In the genomic region with DNA sequence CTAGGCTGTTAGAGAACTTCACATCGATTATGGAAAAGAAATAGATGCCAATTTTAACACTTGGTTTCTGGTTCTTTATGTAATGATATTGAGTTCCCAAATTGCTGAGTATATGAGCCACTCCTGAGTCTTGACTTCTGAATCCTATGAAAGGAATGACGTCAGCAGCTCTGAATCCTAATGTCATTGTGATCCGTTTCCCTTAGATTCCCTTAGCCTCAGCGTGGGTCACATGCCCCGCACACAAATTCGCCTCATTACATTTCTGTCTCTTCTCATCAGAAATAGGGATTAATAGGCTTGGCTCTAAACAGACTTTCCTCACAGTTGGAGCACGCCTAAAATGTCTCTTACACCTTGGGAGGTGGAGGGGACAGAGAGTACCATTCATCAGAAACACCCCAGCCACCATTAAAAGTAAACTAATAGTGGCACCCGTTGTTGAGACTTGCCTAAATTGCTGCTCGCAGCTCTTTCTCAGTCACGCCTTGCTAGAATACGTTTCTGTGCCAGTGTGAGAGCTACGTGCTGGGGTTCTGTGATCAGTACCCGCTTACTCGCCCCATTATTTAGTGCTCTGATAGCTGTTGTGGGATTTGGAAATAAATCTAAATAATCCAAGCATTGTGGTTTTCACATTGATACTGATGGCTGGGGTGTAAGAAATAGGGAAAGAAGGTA, we compare ENCODE assay signal across 1 cellular context.
TF ChIP-seq lines count a peak whose summit lies in the region.

No MANE protein-coding gene starts in this region.

TF ChIP-seq in HepG2, 621 proteins besides CTCF, POLR2A, EP300 and RAD21:
- TF ChIP-seq POLR2G (IDR thresholded peaks at IDR 0.05; ENCODE audit: low read depth, low read length) (0 out of 2 replicates have a peak, but pooled peaks have one; percentile 12), ZNF776 (CRISPR knock-in tag; IDR thresholded peaks at IDR 0.05) (no peak)
